1 cellular context compared by ENCODE assay signal in genomic region chrX:40098264-40099045, GRCh38.
TF ChIP-seq lines count a peak whose summit lies in the region.

No MANE protein-coding gene starts in this region.

TF ChIP-seq in endothelial cell of umbilical vein, 7 proteins besides CTCF, POLR2A, EP300 and RAD21 (continued from another document):
- TF ChIP-seq FOS (IDR thresholded peaks at IDR 0.05; ENCODE audit: borderline replicate concordance, insufficient read depth, low read length): no peak
